8 cellular contexts compared by ENCODE assay signal in the genomic region with DNA sequence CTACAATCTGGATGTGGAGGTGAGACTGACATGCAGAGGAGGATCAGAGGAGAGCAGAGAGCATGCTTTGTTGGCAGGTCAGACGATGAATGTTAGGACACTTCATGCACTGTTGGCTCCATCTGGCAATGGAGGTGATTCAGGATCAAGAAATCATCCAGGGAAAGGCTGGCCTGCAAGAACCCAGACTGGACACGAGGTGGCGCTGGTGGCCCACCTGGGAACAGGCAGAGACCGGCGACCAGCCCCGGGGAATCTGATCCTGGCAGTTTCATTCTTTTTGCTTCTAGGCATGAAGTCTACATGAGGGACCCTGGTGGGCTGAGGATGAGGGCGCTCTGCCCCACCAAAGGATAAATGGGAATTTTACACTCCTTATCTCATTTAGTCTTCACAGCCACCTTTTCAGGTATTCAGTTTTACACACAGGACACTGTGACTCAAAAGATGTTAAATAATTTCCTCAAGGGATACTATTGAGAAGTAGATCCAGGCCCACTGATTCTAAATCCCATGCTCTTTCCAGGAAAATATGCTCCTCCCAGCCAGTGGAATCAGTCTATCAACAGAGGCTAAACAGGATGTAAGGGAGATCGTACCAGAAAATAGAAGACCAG. TPM values are rescaled to one million over a fixed set of nuclear protein-coding genes. Genes with fewer than 3 reads are reported as not detected.
DNase-seq lines count a peak whose midpoint lies in the region; ATAC-seq and TF ChIP-seq lines count a peak whose summit lies in the region.

No MANE protein-coding gene starts in this region.

- H3K27ac Mint-ChIP-seq in GM23338 = no peak overlapping the region

- peak; percentile 94 for ATAC-seq in GM23338
- peak; percentile 99 for ATAC-seq in left lobe of liver
- ATAC-seq in GM21723 (IDR thresholded peaks at IDR 0.05; ENCODE audit: unreplicated experiment) = no peak

- no peak overlapping the region for H3K4me2 ChIP-seq in GM23338

- TF ChIP-seq CTCF in GM23338 (conservative IDR thresholded peaks at IDR 0.05; ENCODE audit: low read depth in 2 of 2) = peak; percentile 90 to 98

- H3K36me3 ChIP-seq in GM23338 (ENCODE audit: insufficient read depth) = no peaks in the 10 kb centered on the region

- no peak overlapping the region for H3K27ac ChIP-seq in GM23338 (ENCODE audit: low read depth)

- H4K20me1 ChIP-seq in GM23338 (replicated peaks; ENCODE audit: insufficient read depth) = no peaks in the 10 kb centered on the region

- peaks cover 9% of the 10 kb centered on the region for H3K27me3 Mint-ChIP-seq in GM23338 (ENCODE audit: insufficient read depth, low read depth, poor library complexity)

- H3F3A ChIP-seq in GM23338 (replicated peaks; ENCODE audit: low read depth) = no peaks in the 10 kb centered on the region

- H3K4me3 ChIP-seq in GM23338 = no peak overlapping the region

- no peak overlapping the region for H3K4me3 Mint-ChIP-seq in GM23338

- no peaks in the 10 kb centered on the region; the same call in 2 of the 3 replicates for H3K4me1 Mint-ChIP-seq in GM23338

- H3K36me3 Mint-ChIP-seq in GM23338 (ENCODE audit: low read depth) = no peaks in the 10 kb centered on the region

- no peaks in the 10 kb centered on the region for H3K4me1 ChIP-seq in GM23338 (ENCODE audit: insufficient read depth)

- H3K9me3 Mint-ChIP-seq in GM23338 = no peaks in the 10 kb centered on the region

- H3K9me2 ChIP-seq in GM23338 (ENCODE audit: insufficient read depth) = no peaks in the 10 kb centered on the region

- no peaks in the 10 kb centered on the region for H3K79me2 ChIP-seq in GM23338 (replicated peaks; ENCODE audit: insufficient read depth)

- DNase-seq in AG08395 (ENCODE audit: low spot score) (peak; percentile 94), GM23338 (ENCODE audit: low spot score) (peak; percentile 83), NCI-H510A treated with DMSO at 0.1 percent for 48 hours (lab: John Stamatoyannopoulos, UW) (peak; percentile 98), cerebellum (ENCODE audit: low spot score) (peak; percentile 90), left lobe of liver (ENCODE audit: low spot score) (peak; percentile 80)
- peak; percentile 75 for DNase-seq in activated CD4-positive, alpha-beta T cell treated with anti-CD3 and anti-CD28 coated beads for 48 hours
- peak; percentile 65 for DNase-seq in stimulated activated CD4-positive, alpha-beta T cell treated with anti-CD3 and anti-CD28 coated beads, Interleukin-4, amount 100 ng/mL, for 1 hour

- no peak overlapping the region for H2AFZ ChIP-seq in GM23338

- H3K27me3 ChIP-seq in GM23338 (ENCODE audit: insufficient read depth) = no peaks in the 10 kb centered on the region

TF ChIP-seq in GM23338, 12 proteins besides CTCF, POLR2A, EP300 and RAD21 (continues in another document):
- TF ChIP-seq CREB1 (CRISPR knock-in tag; IDR thresholded peaks at IDR 0.05; ENCODE audit: low read depth) (no peak), ZNF114 (CRISPR knock-in tag; IDR thresholded peaks at IDR 0.05) (no peak), EZH2phosphoT487 (IDR thresholded peaks at IDR 0.05; ENCODE audit: unreplicated experiment) (no peak), ZNF462 (CRISPR knock-in tag; IDR thresholded peaks at IDR 0.05) (no peak), JUNB (IDR thresholded peaks at IDR 0.05; ENCODE audit: unreplicated experiment) (no peak), EZH2 (IDR thresholded peaks at IDR 0.05; ENCODE audit: low read depth, unreplicated experiment) (no peak), REST (IDR thresholded peaks at IDR 0.05; ENCODE audit: unreplicated experiment) (no peak)
- TF ChIP-seq, protein P1, sequence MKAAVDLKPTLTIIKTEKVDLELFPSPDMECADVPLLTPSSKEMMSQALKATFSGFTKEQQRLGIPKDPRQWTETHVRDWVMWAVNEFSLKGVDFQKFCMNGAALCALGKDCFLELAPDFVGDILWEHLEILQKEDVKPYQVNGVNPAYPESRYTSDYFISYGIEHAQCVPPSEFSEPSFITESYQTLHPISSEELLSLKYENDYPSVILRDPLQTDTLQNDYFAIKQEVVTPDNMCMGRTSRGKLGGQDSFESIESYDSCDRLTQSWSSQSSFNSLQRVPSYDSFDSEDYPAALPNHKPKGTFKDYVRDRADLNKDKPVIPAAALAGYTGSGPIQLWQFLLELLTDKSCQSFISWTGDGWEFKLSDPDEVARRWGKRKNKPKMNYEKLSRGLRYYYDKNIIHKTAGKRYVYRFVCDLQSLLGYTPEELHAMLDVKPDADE (IDR thresholded peaks at IDR 0.05) = no peak

RNA-seq across cellular contexts. Expression of gene SCMH1, which starts 26.2 kb away (rescaled TPM):
- total RNA-seq in GM23338 (2014; rRNA removed; shearing (Covaris generic)) = 10.8 and 19.4 TPM in 2 replicates
- 11.6 and 15.0 TPM in 2 replicates for polyA plus RNA-seq in GM23338 (2016; fragmentation: Nextera tagmentation; extraction: Ambion mirVana)
- total RNA-seq in cerebellum = 65.8 TPM
- total RNA-seq in left lobe of liver = 10.7 TPM
